In the genomic region with DNA sequence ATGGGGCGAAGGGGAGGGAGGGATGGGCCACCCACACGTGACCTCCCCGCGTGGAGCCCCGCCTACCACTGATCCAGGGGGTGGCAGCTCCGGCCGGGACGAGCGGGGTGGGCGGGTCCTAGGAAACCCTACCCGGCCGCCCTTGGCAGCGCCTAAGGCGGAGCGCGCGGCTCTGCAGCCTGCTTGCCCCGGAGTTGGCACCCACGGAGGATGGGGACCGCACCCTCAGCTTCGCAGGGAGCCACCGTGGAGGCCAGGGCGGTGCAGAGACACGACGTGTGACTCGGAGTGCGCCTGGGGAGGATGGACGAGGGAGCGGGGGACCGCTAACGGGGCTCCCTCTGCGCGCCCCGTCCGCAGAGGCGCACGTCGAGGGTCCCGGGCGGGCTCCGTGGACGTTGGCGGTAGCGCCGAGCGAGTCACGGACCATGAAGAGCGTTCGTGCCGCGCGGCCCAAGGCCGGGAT, we compare ENCODE assay signal across 8 cellular contexts. TPM values are rescaled to one million over a fixed set of nuclear protein-coding genes. Genes with fewer than 3 reads are reported as not detected.
DNase-seq lines count a peak whose midpoint lies in the region; ATAC-seq and TF ChIP-seq lines count a peak whose summit lies in the region.

A gene with protein sequence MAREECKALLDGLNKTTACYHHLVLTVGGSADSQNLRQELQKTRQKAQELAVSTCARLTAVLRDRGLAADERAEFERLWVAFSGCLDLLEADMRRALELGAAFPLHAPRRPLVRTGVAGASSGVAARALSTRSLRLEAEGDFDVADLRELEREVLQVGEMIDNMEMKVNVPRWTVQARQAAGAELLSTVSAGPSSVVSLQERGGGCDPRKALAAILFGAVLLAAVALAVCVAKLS (plus strand): TSS at position 129 of the 466 bp plus-strand sequence. CDS start 416 bp downstream, outside the sequence.

- H3K36me3 ChIP-seq in Loucy (ENCODE audit: insufficient read depth, low read length), result no peaks in the 10 kb centered on the region
- H3K36me3 ChIP-seq in aorta (ENCODE audit: control insufficient read depth in 1 of 2, insufficient read depth in 2 of 2, low read length in 1 of 2), result no peaks in the 10 kb centered on the region

- H3K27me3 ChIP-seq in Loucy (ENCODE audit: insufficient read depth, low read length, poor library complexity, severe bottlenecking), result no peaks in the 10 kb centered on the region
- H3K27me3 ChIP-seq in aorta (ENCODE audit: control insufficient read depth in 1 of 2, insufficient read depth in 2 of 2, low read length in 1 of 2), result no peaks in the 10 kb centered on the region

- DNase-seq in 8988T, result peak; percentile 89
- peak; percentile 77 for DNase-seq in SW480 (ENCODE audit: low spot score)
- DNase-seq in amygdala (lab: John Stamatoyannopoulos, UW), result peak in 48 of 56 donors; percentile 35 to 82 (median 65)
- peak; percentile 94 for DNase-seq in left ventricle myocardium superior
- DNase-seq in posterior cingulate gyrus, result peak; percentile 53 to 96 (median 72)
- peak; percentile 91 to 93 for DNase-seq in aorta

- H3K9me3 ChIP-seq in Loucy (ENCODE audit: insufficient read depth, low read depth, low read length) (no peaks in the 10 kb centered on the region), aorta (ENCODE audit: control insufficient read depth, low read length) (no peaks in the 10 kb centered on the region)

- 3 to 4% methylated on average over 42 to 53 of the region's 53 CpGs for WGBS in aorta, 2 donors

- H3K4me2 ChIP-seq in Loucy (ENCODE audit: low read depth, low read length, poor library complexity, severe bottlenecking), result peak within 1 kb of the TSS; percentile 91

- no peaks in the 10 kb centered on the region for H3F3A ChIP-seq in Loucy (ENCODE audit: low read depth)

- H3K27ac ChIP-seq in aorta (ENCODE audit: low read depth in 1 of 2, low read length in 2 of 2), result peak within 1 kb of the TSS in 1 of 2 donors; percentile 49

- H3K9me2 ChIP-seq in Loucy (replicated peaks; ENCODE audit: low read depth, low read length), result no peaks in the 10 kb centered on the region

- H4K20me1 ChIP-seq in Loucy (ENCODE audit: insufficient read depth, low read length, poor library complexity, severe bottlenecking), result peaks cover 31% of the 10 kb centered on the region

- H3K4me1 ChIP-seq in Loucy (ENCODE audit: insufficient read depth, low read length, poor library complexity, severe bottlenecking) (peaks cover 23% of the 10 kb centered on the region), aorta (ENCODE audit: control insufficient read depth in 1 of 2, insufficient read depth in 2 of 2, low read length in 2 of 2) (no peaks in the 10 kb centered on the region)

- ATAC-seq in GM18519 (IDR thresholded peaks at IDR 0.05; ENCODE audit: low FRiP score, unreplicated experiment), result peak; percentile 1
- ATAC-seq in left ventricle myocardium superior, result peak; percentile 86
- peak; percentile 91 for ATAC-seq in aorta (ENCODE audit: low FRiP score)

- no peak for TF ChIP-seq CTCF in Loucy (conservative IDR thresholded peaks at IDR 0.05; ENCODE audit: low read length)

- peaks cover 41% of the 10 kb centered on the region for H3K79me2 ChIP-seq in Loucy (ENCODE audit: insufficient read depth, low read length)

- peak within 1 kb of the TSS; percentile 81 for H2AFZ ChIP-seq in Loucy (ENCODE audit: low read length)

- intact Hi-C loops in left ventricle myocardium superior (cut with micrococcal nuclease), result no loop called here
- intact Hi-C loops in posterior cingulate gyrus (cut with DNase I), result loop anchor here (2.0 to 10.0 kb wide), 3 partner anchors 15 to 299 kb away; a partner anchor contains a TSS
- intact Hi-C loops in aorta (cut with DNase I), result loop anchor here in 1 of 2 donors (2.0 to 10.0 kb wide), 3 partner anchors 15 to 331 kb away; a partner anchor contains a TSS

- peak within 1 kb of the TSS; percentile 82 for H3K9ac ChIP-seq in Loucy (ENCODE audit: low read depth, low read length, poor library complexity, severe bottlenecking)

- H3K4me3 ChIP-seq in Loucy (ENCODE audit: low read length, poor library complexity, severe bottlenecking) (peak within 1 kb of the TSS; percentile 99), aorta (ENCODE audit: low read length in 2 of 2) (peak within 1 kb of the TSS; percentile 66 to 68)

RNA-seq across cellular contexts. Expression of the gene that starts here (rescaled TPM):
- total RNA-seq in left ventricle myocardium superior (15.3 TPM), aorta (not detected)
- under 1 TPM in 1 of 2 donors, not detected in 1; 0.25 TPM for polyA plus RNA-seq in aorta

Comparison
In these comparisons a context has a peak if more than half of its experiments do, and no peak if none do; other contexts are left out.
1. RNA of the gene that starts here (total RNA-seq): 15.3 TPM in left ventricle myocardium superior (single experiment); not detected in aorta; every median in the first group is over 10 times any median in the second.
2. Peak in DNase-seq, ATAC-seq and H3K4me3 ChIP-seq in aorta; RNA of the gene not detected or under 1 TPM.
3. ATAC-seq: peak in every context shown above with its lines; median percentile 91 in aorta; 86 in left ventricle myocardium superior; 1 in GM18519.
4. Peak in every context shown above with its lines, with median percentiles within 50 percentile points of each other: DNase-seq.